25 cellular contexts compared by ENCODE assay signal in the genomic region with DNA sequence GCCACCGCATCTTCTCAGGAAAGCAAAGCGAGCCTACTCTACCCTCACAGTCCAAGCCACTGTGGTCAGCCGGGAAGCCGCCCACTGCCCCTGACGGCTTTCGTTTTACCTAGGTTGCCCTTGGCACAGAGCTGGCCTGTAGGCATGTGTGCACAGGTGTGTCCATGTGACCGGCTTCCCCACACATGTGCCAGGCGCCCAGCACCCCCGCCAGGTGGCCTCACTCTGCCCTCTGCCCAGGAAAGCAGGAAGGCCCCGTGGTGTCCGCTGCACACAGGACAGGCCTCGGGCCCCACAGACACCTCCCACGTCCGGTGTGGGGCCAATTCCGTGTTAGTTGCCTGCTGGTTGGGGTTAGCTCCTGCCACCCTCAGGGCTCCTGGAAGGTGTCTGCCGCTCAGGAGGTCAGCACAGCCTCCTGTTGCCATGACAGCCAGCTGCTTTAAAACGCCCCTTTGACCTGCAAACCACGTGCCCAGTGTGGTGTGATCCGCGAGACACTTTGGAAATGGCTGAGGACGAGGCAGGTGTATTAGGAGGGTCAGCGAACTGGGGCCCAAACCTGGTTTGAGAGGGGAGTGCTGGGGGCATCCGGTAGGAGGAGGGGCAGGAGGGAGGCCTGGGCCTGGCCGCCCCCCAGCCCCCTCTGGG. TPM values are rescaled to one million over a fixed set of nuclear protein-coding genes. Genes with fewer than 3 reads are reported as not detected.
DNase-seq lines count a peak whose midpoint lies in the region; ATAC-seq and TF ChIP-seq lines count a peak whose summit lies in the region.
"Had no signal": no experiment of that assay in that cellular context is flagged by ENCODE, and none has a peak within 500 bp of the region (broad histone marks: within the 10 kb centered on the region; RNA-seq: fewer than 3 reads in every experiment).

No MANE protein-coding gene starts in this region.

- 87% methylated on average over 24 of the region's 24 CpGs for WGBS in right cardiac atrium
- 89 to 93% methylated on average over 12 to 24 of the region's 24 CpGs for WGBS in upper lobe of left lung, 2 donors

- H3K4me1 Mint-ChIP-seq in neural crest cell = no peaks in the 10 kb centered on the region
- peaks cover 2% of the 10 kb centered on the region for H3K4me1 Mint-ChIP-seq in activated naive CD4-positive, alpha-beta T cell treated with anti-CD3 and anti-CD28 coated beads, Interleukin-2, amount 10 ng/mL, durations not matched to agents 7 days and 5 days
- H3K4me1 Mint-ChIP-seq: activated CD4-positive, alpha-beta T cell treated with anti-CD3 and anti-CD28 coated beads, Interleukin-2, amount 10 ng/mL, durations not matched to agents 24 days and 14 days; activated CD8-positive, alpha-beta memory T cell treated with anti-CD3 and anti-CD28 coated beads, Interleukin-2, amount 10 ng/mL, durations not matched to agents 7 days and 5 days had no signal

- H3K36me3 ChIP-seq in left ventricle myocardium inferior = peaks cover 50% of the 10 kb centered on the region
- peaks cover 0 to 71% (median 37%) of the 10 kb centered on the region in 4 donors for H3K36me3 ChIP-seq in upper lobe of left lung
- H3K36me3 ChIP-seq: uterus had no signal

- no peaks in the 10 kb centered on the region for H3K9me3 Mint-ChIP-seq in neural crest cell
- H3K9me3 Mint-ChIP-seq in activated naive CD4-positive, alpha-beta T cell treated with anti-CD3 and anti-CD28 coated beads, Interleukin-2, amount 10 ng/mL, durations not matched to agents 7 days and 5 days = no peaks in the 10 kb centered on the region
- H3K9me3 Mint-ChIP-seq: activated CD4-positive, alpha-beta T cell treated with anti-CD3 and anti-CD28 coated beads, Interleukin-2, amount 10 ng/mL, durations not matched to agents 24 days and 14 days; activated naive CD4-positive, alpha-beta T cell treated with anti-CD3 and anti-CD28 coated beads for 36 hours; activated T-cell treated with anti-CD3 and anti-CD28 coated beads, Interleukin-2, amount 50 U/mL, for 72 hours had no signal

- no peaks in the 10 kb centered on the region for H3K27me3 Mint-ChIP-seq in neural crest cell (ENCODE audit: low read depth)
- no peaks in the 10 kb centered on the region for H3K27me3 Mint-ChIP-seq in activated naive CD4-positive, alpha-beta T cell treated with anti-CD3 and anti-CD28 coated beads, Interleukin-2, amount 10 ng/mL, durations not matched to agents 7 days and 5 days
- H3K27me3 Mint-ChIP-seq: activated CD4-positive, alpha-beta T cell treated with anti-CD3 and anti-CD28 coated beads, Interleukin-2, amount 10 ng/mL, durations not matched to agents 24 days and 14 days; activated CD8-positive, alpha-beta memory T cell treated with anti-CD3 and anti-CD28 coated beads, Interleukin-2, amount 10 ng/mL, durations not matched to agents 7 days and 5 days; B cell had no signal

- H3K27me3 ChIP-seq in right cardiac atrium (ENCODE audit: control insufficient read depth, insufficient read depth) (no peaks in the 10 kb centered on the region), left ventricle myocardium inferior (ENCODE audit: low read depth) (no peaks in the 10 kb centered on the region), layer of hippocampus (ENCODE audit: control insufficient read depth, insufficient read depth, low read length) (no peaks in the 10 kb centered on the region), upper lobe of left lung (no peaks in the 10 kb centered on the region)
- H3K27me3 ChIP-seq: Peyer's patch, uterus had no signal

- CTCF ChIA-PET in activated naive CD4-positive, alpha-beta T cell treated with anti-CD3 and anti-CD28 coated beads, Interleukin-2, amount 10 ng/mL, durations not matched to agents 7 days and 5 days (lab: Charles Lee) = no interaction called here

- ATAC-seq in right cardiac atrium (no peak), upper lobe of left lung (ENCODE audit: low FRiP score in 2 of 2) (no peak), HG03135 (IDR thresholded peaks at IDR 0.05; ENCODE audit: unreplicated experiment) (no peak), GM18858 (IDR thresholded peaks at IDR 0.05; ENCODE audit: unreplicated experiment) (no peak)
- ATAC-seq: activated CD8-positive, alpha-beta memory T cell treated with anti-CD3 and anti-CD28 coated beads, Interleukin-2, amount 10 ng/mL, durations not matched to agents 7 days and 5 days; activated T-cell treated with anti-CD3 and anti-CD28 coated beads, Interleukin-2, amount 50 U/mL, for 72 hours had no signal

- peaks cover 24% of the 10 kb centered on the region for H3K36me3 Mint-ChIP-seq in neural crest cell (ENCODE audit: low read depth)
- H3K36me3 Mint-ChIP-seq in activated naive CD4-positive, alpha-beta T cell treated with anti-CD3 and anti-CD28 coated beads, Interleukin-2, amount 10 ng/mL, durations not matched to agents 7 days and 5 days = peaks cover 18% of the 10 kb centered on the region

- peak overlapping the region; percentile 27 for H3K27ac Mint-ChIP-seq in neural crest cell (ENCODE audit: unreplicated experiment)
- H3K27ac Mint-ChIP-seq in activated naive CD4-positive, alpha-beta T cell treated with anti-CD3 and anti-CD28 coated beads, Interleukin-2, amount 10 ng/mL, durations not matched to agents 7 days and 5 days = no peak overlapping the region
- H3K27ac Mint-ChIP-seq: activated CD4-positive, alpha-beta T cell treated with anti-CD3 and anti-CD28 coated beads, Interleukin-2, amount 10 ng/mL, durations not matched to agents 24 days and 14 days; activated CD8-positive, alpha-beta memory T cell treated with anti-CD3 and anti-CD28 coated beads, Interleukin-2, amount 10 ng/mL, durations not matched to agents 7 days and 5 days; activated naive CD4-positive, alpha-beta T cell treated with anti-CD3 and anti-CD28 coated beads for 36 hours; activated T-cell treated with anti-CD3 and anti-CD28 coated beads, Interleukin-2, amount 50 U/mL, for 72 hours; B cell had no signal

- H3K4me1 ChIP-seq in right cardiac atrium (ENCODE audit: control insufficient read depth, insufficient read depth, low read length) = no peaks in the 10 kb centered on the region
- H3K4me1 ChIP-seq in left ventricle myocardium inferior = no peaks in the 10 kb centered on the region
- no peaks in the 10 kb centered on the region for H3K4me1 ChIP-seq in upper lobe of left lung
- H3K4me1 ChIP-seq: uterus had no signal

- H3K4me3 ChIP-seq in right cardiac atrium (ENCODE audit: low read length) = no peak overlapping the region
- H3K4me3 ChIP-seq in left ventricle myocardium inferior = no peak overlapping the region
- H3K4me3 ChIP-seq in upper lobe of left lung = no peak overlapping the region
- H3K4me3 ChIP-seq: A549, Peyer's patch, uterus had no signal

- DNase-seq in right cardiac atrium = peak in 2 of 3 donors; percentile 9 to 41
- no peak for DNase-seq in left ventricle myocardium inferior
- no peak for DNase-seq in neural crest cell (ENCODE audit: low read depth, low spot score)
- DNase-seq in upper lobe of left lung = peak; percentile 19 to 72
- DNase-seq in activated naive CD4-positive, alpha-beta T cell treated with anti-CD3 and anti-CD28 coated beads, Interleukin-2, amount 10 ng/mL, durations not matched to agents 7 days and 5 days = no peak
- DNase-seq: activated CD4-positive, alpha-beta T cell treated with anti-CD3 and anti-CD28 coated beads, Interleukin-2, amount 10 ng/mL, durations not matched to agents 24 days and 14 days; activated CD8-positive, alpha-beta memory T cell treated with anti-CD3 and anti-CD28 coated beads, Interleukin-2, amount 10 ng/mL, durations not matched to agents 7 days and 5 days; activated naive CD4-positive, alpha-beta T cell treated with anti-CD3 and anti-CD28 coated beads for 36 hours; activated T-cell treated with anti-CD3 and anti-CD28 coated beads, Interleukin-2, amount 50 U/mL, for 72 hours; amygdala; dermis blood vessel endothelial cell; HCEC 1CT; kidney glomerular epithelial cell; MV-4-11; NCI-H2171; NCI-H524 treated with DMSO at 0.1 percent for 48 hours; nephron progenitor cell; uterus had no signal

- no peak for TF ChIP-seq EP300 in upper lobe of left lung (IDR thresholded peaks at IDR 0.05)

- intact Hi-C loops in right cardiac atrium (cut with DNase I) = no loop called here
- intact Hi-C loops in left ventricle myocardium inferior (cut with micrococcal nuclease) = no loop called here

- no peaks in the 10 kb centered on the region for H3K9me3 ChIP-seq in right cardiac atrium (ENCODE audit: control insufficient read depth, low read length)
- H3K9me3 ChIP-seq in left ventricle myocardium inferior (replicated peaks) = no peaks in the 10 kb centered on the region
- H3K9me3 ChIP-seq in upper lobe of left lung = no peaks in the 10 kb centered on the region
- H3K9me3 ChIP-seq: uterus had no signal

- H3K4me3 Mint-ChIP-seq in neural crest cell = no peak overlapping the region
- no peak overlapping the region for H3K4me3 Mint-ChIP-seq in activated naive CD4-positive, alpha-beta T cell treated with anti-CD3 and anti-CD28 coated beads, Interleukin-2, amount 10 ng/mL, durations not matched to agents 7 days and 5 days
- H3K4me3 Mint-ChIP-seq: activated CD4-positive, alpha-beta T cell treated with anti-CD3 and anti-CD28 coated beads, Interleukin-2, amount 10 ng/mL, durations not matched to agents 24 days and 14 days; activated CD8-positive, alpha-beta memory T cell treated with anti-CD3 and anti-CD28 coated beads, Interleukin-2, amount 10 ng/mL, durations not matched to agents 7 days and 5 days; activated naive CD4-positive, alpha-beta T cell treated with anti-CD3 and anti-CD28 coated beads for 36 hours; activated T-cell treated with anti-CD3 and anti-CD28 coated beads, Interleukin-2, amount 50 U/mL, for 72 hours; B cell; nephron progenitor cell had no signal

- H3K27ac ChIP-seq in right cardiac atrium (ENCODE audit: low read length) (no peak overlapping the region), left ventricle myocardium inferior (replicated peaks) (no peak overlapping the region), layer of hippocampus (ENCODE audit: low read depth, low read length) (peak overlapping the region; percentile 65), upper lobe of left lung (no peak overlapping the region)
- H3K27ac ChIP-seq: A549, KMS-11, uterus had no signal

- TF ChIP-seq CTCF in left ventricle myocardium inferior (IDR thresholded peaks at IDR 0.05; ENCODE audit: borderline replicate concordance) (no peak), neural crest cell (conservative IDR thresholded peaks at IDR 0.05) (no peak), upper lobe of left lung (IDR thresholded peaks at IDR 0.05) (no peak)

- TF ChIP-seq POLR2A in upper lobe of left lung (IDR thresholded peaks at IDR 0.05) = no peak

RNA-seq across cellular contexts. Expression of a gene that starts 28.7 kb away (rescaled TPM):
- total RNA-seq in right cardiac atrium (10 to 100 TPM; 15.8 to 30.1 (median 22.7) TPM), left ventricle myocardium inferior (21.6 TPM), neural crest cell (2.6 and 2.7 TPM in 2 replicates), upper lobe of left lung (10 to 100 TPM; 14.3 to 42.7 (median 19.1) TPM)
- polyA plus RNA-seq in right cardiac atrium = 12.2 TPM
- total RNA-seq: activated CD4-positive, alpha-beta T cell treated with anti-CD3 and anti-CD28 coated beads, Interleukin-2, amount 10 ng/mL, durations not matched to agents 24 days and 14 days; B cell had no signal

RNA-seq across cellular contexts. Expression of a gene that starts 52.3 kb away (rescaled TPM):
- total RNA-seq in right cardiac atrium (1 to 10 TPM; 1.2 to 3.4 (median 2.2) TPM), left ventricle myocardium inferior (1.7 TPM), neural crest cell (27.2 and 29.4 TPM in 2 replicates), upper lobe of left lung (10 to 100 TPM in 2 of 6 donors, 1 to 10 TPM in 4; 6.8 to 21.0 (median 9.4) TPM)
- 1.1 TPM for polyA plus RNA-seq in right cardiac atrium

Comparison
In these comparisons a context has a peak if more than half of its experiments do, and no peak if none do; other contexts are left out.
1. DNase-seq: peak in right cardiac atrium (2 of 3) and upper lobe of left lung (2 of 2); none in left ventricle myocardium inferior (single experiment), neural crest cell (single experiment) and activated naive CD4-positive, alpha-beta T cell treated with anti-CD3 and anti-CD28 coated beads, Interleukin-2, amount 10 ng/mL, durations not matched to agents 7 days and 5 days (single experiment).